ENCODE assay signal across 1 cellular context in the genomic region with DNA sequence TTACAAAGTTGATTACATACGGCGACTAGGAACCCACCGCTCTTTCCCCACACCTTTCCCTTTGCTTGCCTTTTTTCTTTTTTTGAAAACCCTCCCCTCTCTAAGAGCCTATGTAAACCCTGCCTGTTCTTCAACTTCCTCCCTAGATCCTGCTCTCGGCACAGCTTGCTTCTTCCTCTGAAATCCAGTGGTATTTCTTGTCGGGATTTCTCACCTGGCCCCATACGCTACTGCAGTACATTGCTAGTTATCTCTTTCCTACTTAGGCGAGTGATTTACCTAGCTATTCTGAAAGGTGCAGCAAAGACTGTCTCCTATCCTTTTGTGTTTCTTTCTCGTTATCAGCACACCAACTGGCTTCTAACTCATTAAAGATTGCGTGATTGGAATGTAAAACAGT.
TF ChIP-seq lines count a peak whose summit lies in the region.

No MANE protein-coding gene starts in this region.

TF ChIP-seq in GM23338, 12 proteins besides CTCF, POLR2A, EP300 and RAD21 (continued from another document):
- TF ChIP-seq, protein P1, sequence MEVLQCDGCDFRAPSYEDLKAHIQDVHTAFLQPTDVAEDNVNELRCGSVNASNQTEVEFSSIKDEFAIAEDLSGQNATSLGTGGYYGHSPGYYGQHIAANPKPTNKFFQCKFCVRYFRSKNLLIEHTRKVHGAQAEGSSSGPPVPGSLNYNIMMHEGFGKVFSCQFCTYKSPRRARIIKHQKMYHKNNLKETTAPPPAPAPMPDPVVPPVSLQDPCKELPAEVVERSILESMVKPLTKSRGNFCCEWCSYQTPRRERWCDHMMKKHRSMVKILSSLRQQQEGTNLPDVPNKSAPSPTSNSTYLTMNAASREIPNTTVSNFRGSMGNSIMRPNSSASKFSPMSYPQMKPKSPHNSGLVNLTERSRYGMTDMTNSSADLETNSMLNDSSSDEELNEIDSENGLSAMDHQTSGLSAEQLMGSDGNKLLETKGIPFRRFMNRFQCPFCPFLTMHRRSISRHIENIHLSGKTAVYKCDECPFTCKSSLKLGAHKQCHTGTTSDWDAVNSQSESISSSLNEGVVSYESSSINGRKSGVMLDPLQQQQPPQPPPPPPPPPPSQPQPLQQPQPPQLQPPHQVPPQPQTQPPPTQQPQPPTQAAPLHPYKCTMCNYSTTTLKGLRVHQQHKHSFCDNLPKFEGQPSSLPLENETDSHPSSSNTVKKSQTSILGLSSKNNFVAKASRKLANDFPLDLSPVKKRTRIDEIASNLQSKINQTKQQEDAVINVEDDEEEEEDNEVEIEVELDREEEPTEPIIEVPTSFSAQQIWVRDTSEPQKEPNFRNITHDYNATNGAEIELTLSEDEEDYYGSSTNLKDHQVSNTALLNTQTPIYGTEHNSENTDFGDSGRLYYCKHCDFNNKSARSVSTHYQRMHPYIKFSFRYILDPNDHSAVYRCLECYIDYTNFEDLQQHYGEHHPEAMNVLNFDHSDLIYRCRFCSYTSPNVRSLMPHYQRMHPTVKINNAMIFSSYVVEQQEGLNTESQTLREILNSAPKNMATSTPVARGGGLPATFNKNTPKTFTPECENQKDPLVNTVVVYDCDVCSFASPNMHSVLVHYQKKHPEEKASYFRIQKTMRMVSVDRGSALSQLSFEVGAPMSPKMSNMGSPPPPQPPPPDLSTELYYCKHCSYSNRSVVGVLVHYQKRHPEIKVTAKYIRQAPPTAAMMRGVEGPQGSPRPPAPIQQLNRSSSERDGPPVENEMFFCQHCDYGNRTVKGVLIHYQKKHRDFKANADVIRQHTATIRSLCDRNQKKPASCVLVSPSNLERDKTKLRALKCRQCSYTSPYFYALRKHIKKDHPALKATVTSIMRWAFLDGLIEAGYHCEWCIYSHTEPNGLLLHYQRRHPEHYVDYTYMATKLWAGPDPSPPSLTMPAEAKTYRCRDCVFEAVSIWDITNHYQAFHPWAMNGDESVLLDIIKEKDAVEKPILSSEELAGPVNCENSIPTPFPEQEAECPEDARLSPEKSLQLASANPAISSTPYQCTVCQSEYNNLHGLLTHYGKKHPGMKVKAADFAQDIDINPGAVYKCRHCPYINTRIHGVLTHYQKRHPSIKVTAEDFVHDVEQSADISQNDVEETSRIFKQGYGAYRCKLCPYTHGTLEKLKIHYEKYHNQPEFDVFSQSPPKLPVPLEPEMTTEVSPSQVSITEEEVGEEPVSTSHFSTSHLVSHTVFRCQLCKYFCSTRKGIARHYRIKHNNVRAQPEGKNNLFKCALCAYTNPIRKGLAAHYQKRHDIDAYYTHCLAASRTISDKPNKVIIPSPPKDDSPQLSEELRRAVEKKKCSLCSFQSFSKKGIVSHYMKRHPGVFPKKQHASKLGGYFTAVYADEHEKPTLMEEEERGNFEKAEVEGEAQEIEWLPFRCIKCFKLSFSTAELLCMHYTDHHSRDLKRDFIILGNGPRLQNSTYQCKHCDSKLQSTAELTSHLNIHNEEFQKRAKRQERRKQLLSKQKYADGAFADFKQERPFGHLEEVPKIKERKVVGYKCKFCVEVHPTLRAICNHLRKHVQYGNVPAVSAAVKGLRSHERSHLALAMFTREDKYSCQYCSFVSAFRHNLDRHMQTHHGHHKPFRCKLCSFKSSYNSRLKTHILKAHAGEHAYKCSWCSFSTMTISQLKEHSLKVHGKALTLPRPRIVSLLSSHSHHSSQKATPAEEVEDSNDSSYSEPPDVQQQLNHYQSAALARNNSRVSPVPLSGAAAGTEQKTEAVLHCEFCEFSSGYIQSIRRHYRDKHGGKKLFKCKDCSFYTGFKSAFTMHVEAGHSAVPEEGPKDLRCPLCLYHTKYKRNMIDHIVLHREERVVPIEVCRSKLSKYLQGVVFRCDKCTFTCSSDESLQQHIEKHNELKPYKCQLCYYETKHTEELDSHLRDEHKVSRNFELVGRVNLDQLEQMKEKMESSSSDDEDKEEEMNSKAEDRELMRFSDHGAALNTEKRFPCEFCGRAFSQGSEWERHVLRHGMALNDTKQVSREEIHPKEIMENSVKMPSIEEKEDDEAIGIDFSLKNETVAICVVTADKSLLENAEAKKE (CRISPR knock-in tag; IDR thresholded peaks at IDR 0.05), result no peak
- TF ChIP-seq ZNF331 (CRISPR knock-in tag; IDR thresholded peaks at IDR 0.05; ENCODE audit: low read depth), result no peak
- TF ChIP-seq JUNB (IDR thresholded peaks at IDR 0.05; ENCODE audit: unreplicated experiment), result no peak
- TF ChIP-seq NANOG (IDR thresholded peaks at IDR 0.05; ENCODE audit: borderline replicate concordance), result no peak
- TF ChIP-seq STAT1 (IDR thresholded peaks at IDR 0.05; ENCODE audit: unreplicated experiment), result no peak
